ENCODE assay signal across 25 cellular contexts in genomic region chr3:115709135-115709534, GRCh38.
"Had no signal": no experiment of that assay in that cellular context is flagged by ENCODE, and none has a peak within 500 bp of the region (broad histone marks: within the 10 kb centered on the region; RNA-seq: fewer than 3 reads in every experiment).

No MANE protein-coding gene starts in this region.

- H3K4me1 ChIP-seq: vagina had no signal

- H3K4me3 ChIP-seq: gastroesophageal sphincter, ovary, skin epidermis, vagina had no signal

- DNase-seq: activated CD4-positive, alpha-beta memory T cell treated with anti-CD3 and anti-CD28 coated beads, Interleukin-2, amount 10 ng/mL, durations not matched to agents 7 days and 5 days; activated CD4-positive, alpha-beta T cell treated with anti-CD3 and anti-CD28 coated beads, Interleukin-2, amount 10 ng/mL, durations not matched to agents 7 days and 5 days; activated CD4-positive, CD25-positive, alpha-beta regulatory T cell treated with anti-CD3 and anti-CD28 coated beads, Interleukin-2, amount 50 U/mL, for 72 hours; activated gamma-delta T cell treated with Interleukin-2 at 50 U/mL for 16 hours; activated naive CD4-positive, alpha-beta T cell treated with anti-CD3 and anti-CD28 coated beads, Interleukin-2, amount 50 U/mL, for 16 hours; activated T-cell treated with anti-CD3 and anti-CD28 coated beads, Interleukin-2, amount 50 U/mL, for 4 hours; amniotic stem cell; caudate nucleus; cortex of kidney; effector memory CD8-positive, alpha-beta T cell; head of caudate nucleus; hypothalamus; immature natural killer cell; kidney; left colon; midbrain; naive thymus-derived CD4-positive, alpha-beta T cell; ovary; retina; stimulated activated CD4-positive, alpha-beta T cell treated with anti-CD3 and anti-CD28 coated beads, Interleukin-4, amount 100 ng/mL, for 24 hours; stimulated activated naive CD8-positive, alpha-beta T cell treated with anti-CD3 and anti-CD28 coated beads, Interleukin-15, amount 100 ng/mL, for 72 hours; substantia nigra had no signal

- H3K36me3 ChIP-seq: gastroesophageal sphincter, ovary, vagina had no signal

- H3K27me3 ChIP-seq: gastroesophageal sphincter, ovary, vagina had no signal

- H3K27ac ChIP-seq: gastroesophageal sphincter, skin epidermis, vagina had no signal

- H3K9me3 ChIP-seq: gastroesophageal sphincter, ovary, vagina had no signal
